12 cellular contexts compared by ENCODE assay signal in the genomic region with DNA sequence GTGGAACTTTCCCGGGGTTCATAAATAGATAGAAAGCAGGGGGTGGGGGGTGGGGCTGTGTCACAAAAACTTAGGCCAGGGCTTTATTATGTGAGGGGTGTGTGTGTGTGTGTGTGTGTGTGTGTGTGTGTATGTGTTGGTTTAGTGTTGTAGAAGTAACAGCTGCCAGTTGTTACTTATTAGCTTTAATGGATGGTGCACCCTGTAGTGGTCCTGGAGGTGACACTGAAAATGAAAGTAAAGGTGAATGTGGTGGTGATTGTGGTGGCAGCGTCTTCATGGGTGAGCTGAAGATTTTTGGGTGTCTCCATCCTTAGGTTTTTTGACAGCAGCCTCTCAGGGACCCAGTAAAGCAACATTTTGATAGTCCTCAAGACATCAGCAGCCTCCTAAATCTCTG.
DNase-seq lines count a peak whose midpoint lies in the region; ATAC-seq and TF ChIP-seq lines count a peak whose summit lies in the region.
"Had no signal": no experiment of that assay in that cellular context is flagged by ENCODE, and none has a peak within 500 bp of the region (broad histone marks: within the 10 kb centered on the region; RNA-seq: fewer than 3 reads in every experiment).

No MANE protein-coding gene starts in this region.

- no peaks in the 10 kb centered on the region for H3K9me3 ChIP-seq in psoas muscle
- H3K9me3 ChIP-seq: BLaER1 treated with 17β-estradiol and CSF1 and Interleukin-3, amounts not matched to agents 10 nM and 100 nM had no signal

- peak; percentile 28 for DNase-seq in Jurkat, Clone E6-1 (ENCODE audit: low read depth, low spot score)
- DNase-seq in psoas muscle (no peak), T-helper 1 cell (no peak), NCI-H2171 treated with DMSO at 0.1 percent for 48 hours (lab: John Stamatoyannopoulos, UW) (no peak), anterior cingulate cortex (lab: John Stamatoyannopoulos, UW) (no peak)

- H3K27ac ChIP-seq in psoas muscle, result no peak overlapping the region
- H3K27ac ChIP-seq: BLaER1 treated with 17β-estradiol and CSF1 and Interleukin-3, amounts not matched to agents 10 nM and 100 nM had no signal

- ATAC-seq in GM18502 (IDR thresholded peaks at IDR 0.05; ENCODE audit: poor library complexity, unreplicated experiment) (peak; percentile 94), GM19452 (IDR thresholded peaks at IDR 0.05; ENCODE audit: unreplicated experiment) (peak; percentile 99), HG02885 (IDR thresholded peaks at IDR 0.05; ENCODE audit: poor library complexity, unreplicated experiment) (peak; percentile 73), psoas muscle (no peak)
- ATAC-seq: activated CD4-positive, CD25-positive, alpha-beta regulatory T cell treated with anti-CD3 and anti-CD28 coated beads, Interleukin-2, amount 50 U/mL, for 24 hours; Right ventricle myocardium inferior; sciatic nerve had no signal

- intact Hi-C loops in psoas muscle (cut with DNase I), result no loop called here

- no peaks in the 10 kb centered on the region for H3K27me3 ChIP-seq in psoas muscle (ENCODE audit: insufficient read depth in 3 of 3, low read length in 2 of 3)
- H3K27me3 ChIP-seq: BLaER1 treated with 17β-estradiol and CSF1 and Interleukin-3, amounts not matched to agents 10 nM and 100 nM had no signal

- TF ChIP-seq CTCF in psoas muscle (IDR thresholded peaks at IDR 0.05), result no peak

- 86 to 93% (median 89%) methylated on average over 2 of the region's 2 CpGs for WGBS in psoas muscle, 3 donors

- H3K4me3 ChIP-seq in Jurkat, Clone E6-1 (ENCODE audit: low read length), result no peak overlapping the region
- no peak overlapping the region for H3K4me3 ChIP-seq in psoas muscle
- H3K4me3 ChIP-seq: BLaER1 treated with 17β-estradiol and CSF1 and Interleukin-3, amounts not matched to agents 10 nM and 100 nM had no signal

- no peaks in the 10 kb centered on the region for H3K4me1 ChIP-seq in psoas muscle
- H3K4me1 ChIP-seq: BLaER1 treated with 17β-estradiol and CSF1 and Interleukin-3, amounts not matched to agents 10 nM and 100 nM had no signal

- H3K36me3 ChIP-seq in psoas muscle (ENCODE audit: insufficient read depth in 1 of 2, low read depth in 1 of 2), result no peaks in the 10 kb centered on the region
- H3K36me3 ChIP-seq: BLaER1 treated with 17β-estradiol and CSF1 and Interleukin-3, amounts not matched to agents 10 nM and 100 nM had no signal

Comparison
In these comparisons a context has a peak if more than half of its experiments do, and no peak if none do; other contexts are left out.
1. ATAC-seq: peak in GM18502 (single experiment), GM19452 (single experiment) and HG02885 (single experiment); none in psoas muscle (0 of 4).